ENCODE assay signal across 27 cellular contexts in genomic region chr22:44733426-44734106, GRCh38. TPM values are rescaled to one million over a fixed set of nuclear protein-coding genes. Genes with fewer than 3 reads are reported as not detected.
"Had no signal": no experiment of that assay in that cellular context is flagged by ENCODE, and none has a peak within 500 bp of the region (broad histone marks: within the 10 kb centered on the region; RNA-seq: fewer than 3 reads in every experiment).

No MANE protein-coding gene starts in this region.

- H3K9me3 ChIP-seq: Peyer's patch had no signal

- H3K4me2 ChIP-seq: KMS-11 had no signal

- H3K4me3 ChIP-seq: Peyer's patch had no signal

- H3K27ac ChIP-seq: KMS-11, Peyer's patch, RWPE1 had no signal

- H3K9ac ChIP-seq: KMS-11 had no signal

- H3K27me3 ChIP-seq: Peyer's patch had no signal

- ATAC-seq: activated CD4-positive, alpha-beta T cell treated with anti-CD3 and anti-CD28 coated beads for 36 hours; activated CD4-positive, CD25-positive, alpha-beta regulatory T cell treated with anti-CD3 and anti-CD28 coated beads, Interleukin-2, amount 50 U/mL, for 24 hours; activated CD8-positive, alpha-beta T cell treated with anti-CD3 and anti-CD28 coated beads, Interleukin-2, amount 10 ng/mL, durations not matched to agents 7 days and 5 days; PC-3 had no signal

- DNase-seq: activated CD4-positive, alpha-beta T cell treated with anti-CD3 and anti-CD28 coated beads for 36 hours; activated CD4-positive, alpha-beta T cell treated with anti-CD3 and anti-CD28 coated beads, Interleukin-2, amount 10 ng/mL, durations not matched to agents 7 days and 5 days; activated CD4-positive, alpha-beta T cell treated with anti-CD3 and anti-CD28 coated beads, Interleukin-2, amount 50 U/mL, for 48 hours; activated CD8-positive, alpha-beta T cell treated with anti-CD3 and anti-CD28 coated beads, Interleukin-2, amount 10 ng/mL, durations not matched to agents 7 days and 5 days; activated gamma-delta T cell; activated naive CD4-positive, alpha-beta T cell treated with Interleukin-2 at 50 U/mL for 16 hours; activated T-cell treated with anti-CD3 and anti-CD28 coated beads, Interleukin-2, amount 50 U/mL, for 24 hours; anterior cingulate cortex; cerebellar nuclear complex; MM.1S; MV-4-11; NCI-H1092; NCI-H1436 treated with DMSO at 0.1 percent for 48 hours; NCI-H1694 treated with DMSO at 0.1 percent for 48 hours; NCI-H2029 treated with DMSO at 0.1 percent for 48 hours; NCI-H226; NCI-H446 treated with DMSO at 0.1 percent for 48 hours; NCI-H524; NCI-H69; NCI-H82; PC-3; Peyer's patch; Right ventricle myocardium superior had no signal

RNA-seq across cellular contexts. Expression of gene ARHGAP8, which starts 18.8 kb away (rescaled TPM):
- total RNA-seq: LHCN-M2, Right ventricle myocardium superior had no signal
